In the genomic region with DNA sequence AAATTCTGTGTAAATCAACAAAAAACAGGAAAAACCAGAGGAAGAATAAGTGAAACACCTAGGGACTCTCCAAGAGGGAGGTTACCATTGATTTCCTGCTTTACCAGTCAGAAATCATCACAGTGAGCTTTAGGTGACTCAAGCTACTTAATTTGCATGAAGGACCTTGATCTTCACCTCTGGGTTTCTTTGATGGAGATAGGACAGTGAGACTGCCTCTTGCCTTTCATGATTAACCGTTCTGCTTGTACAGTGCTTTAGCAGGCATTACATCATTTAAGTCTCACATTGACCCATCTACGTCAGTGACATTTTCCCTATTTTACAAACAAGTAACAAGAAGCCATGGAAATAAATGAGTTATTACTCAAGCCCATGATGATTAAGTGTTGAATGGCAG, we compare ENCODE assay signal across 12 cellular contexts. TPM values are rescaled to one million over a fixed set of nuclear protein-coding genes. Genes with fewer than 3 reads are reported as not detected.
A peak's percentile ranks its signal among the peaks of the same experiment; 100 is the strongest.
DNase-seq lines count a peak whose midpoint lies in the region; ATAC-seq and TF ChIP-seq lines count a peak whose summit lies in the region.
"Had no signal": no experiment of that assay in that cellular context is flagged by ENCODE, and none has a peak within 500 bp of the region (broad histone marks: within the 10 kb centered on the region; RNA-seq: fewer than 3 reads in every experiment).

No MANE protein-coding gene starts in this region.

- intact Hi-C loops in IMR-90 (cut with micrococcal nuclease) = loop anchor here (10.0 kb wide), 1 partner anchor 75 kb away; a partner anchor contains a TSS

- no peak overlapping the region for H3K4me3 ChIP-seq in IMR-90 (ENCODE audit: insufficient read depth, low read depth, low read length)
- H3K4me3 ChIP-seq: upper lobe of left lung had no signal

- DNase-seq in activated T-cell treated with anti-CD3 and anti-CD28 coated beads, Interleukin-2, amount 50 U/mL, for 72 hours = no peak
- DNase-seq in activated T-cell treated with anti-CD3 and anti-CD28 coated beads, Interleukin-2, amount 50 U/mL, for 1 hour = no peak
- DNase-seq in IMR-90 = peak; percentile 42
- DNase-seq in amniotic epithelial cell (ENCODE audit: low read depth) = peak; percentile 35
- DNase-seq in stimulated activated naive CD8-positive, alpha-beta T cell treated with anti-CD3 and anti-CD28 coated beads, Interleukin-15, Interleukin-2, amounts not matched to agents 100 U/mL and 50 U/mL, for 24 hours = no peak
- no peak for DNase-seq in NCI-H446 treated with DMSO at 0.1 percent for 48 hours (lab: John Stamatoyannopoulos, UW)
- DNase-seq in activated effector memory CD4-positive, alpha-beta T cell treated with Interleukin-2 at 50 U/mL for 16 hours = no peak
- DNase-seq in Kasumi-1 (lab: John Stamatoyannopoulos, UW) = no peak
- DNase-seq: GF-D8, NCI-H1092, upper lobe of left lung had no signal

- no peak overlapping the region for H3K56ac ChIP-seq in IMR-90 (ENCODE audit: extremely low read depth, insufficient read depth, low read length)

- H3K23ac ChIP-seq in IMR-90 (ENCODE audit: low read depth, low read length) = no peak overlapping the region

- H4K8ac ChIP-seq in IMR-90 (ENCODE audit: low read depth in 2 of 2, low read length in 2 of 2) = no peak overlapping the region

- CTCF ChIA-PET in IMR-90 (lab: Yijun Ruan, JAX) = no interaction called here

- H3K4ac ChIP-seq in IMR-90 (ENCODE audit: low read depth, low read length) = peak overlapping the region; percentile 22; the same call in 1 of the 2 replicates

- no peak overlapping the region for H2BK5ac ChIP-seq in IMR-90 (ENCODE audit: low read depth, low read length, poor library complexity, severe bottlenecking)

- in situ Hi-C loops in IMR-90 (cut with MboI; ENCODE audit: low sequenced_read_pairs) = no loop called here

- H2AFZ ChIP-seq in IMR-90 (replicated peaks; ENCODE audit: low read length, poor library complexity) = peak overlapping the region; percentile 43

- H2AK5ac ChIP-seq in IMR-90 (ENCODE audit: low read depth, low read length) = no peak overlapping the region; the same call in 1 of the 2 replicates

- no peak overlapping the region for H3K4me2 ChIP-seq in IMR-90 (ENCODE audit: low read depth, low read length)

- H3K9me3 ChIP-seq in IMR-90 (ENCODE audit: control insufficient read depth, insufficient read depth, low read length) = no peaks in the 10 kb centered on the region
- H3K9me3 ChIP-seq: upper lobe of left lung had no signal

- H3K4me3 Mint-ChIP-seq in activated T-cell treated with anti-CD3 and anti-CD28 coated beads, Interleukin-2, amount 50 U/mL, for 72 hours = peak overlapping the region; percentile 28 to 39

- no peak for TF ChIP-seq CTCF in IMR-90 (conservative IDR thresholded peaks at IDR 0.05; ENCODE audit: low read depth, low read length)

- no CpG with 5 or more reads among the region's 2 CpGs for WGBS in IMR-90 (ENCODE audit: extremely low coverage in 2 of 2, insufficient read length in 1 of 2), 2 experiments

- H3K36me3 Mint-ChIP-seq in activated T-cell treated with anti-CD3 and anti-CD28 coated beads, Interleukin-2, amount 50 U/mL, for 72 hours (ENCODE audit: insufficient read depth in 2 of 2) = peaks cover 3 to 9% of the 10 kb centered on the region in 2 donors

- no peaks in the 10 kb centered on the region for H3K27me3 ChIP-seq in IMR-90 (ENCODE audit: control insufficient read depth, insufficient read depth, low read length)
- H3K27me3 ChIP-seq: upper lobe of left lung had no signal

- no peak overlapping the region for H2BK20ac ChIP-seq in IMR-90 (ENCODE audit: low read depth, low read length)

- H4K20me1 ChIP-seq in IMR-90 (ENCODE audit: insufficient read depth, low read length) = no peaks in the 10 kb centered on the region

- H2AK9ac ChIP-seq in IMR-90 (replicated peaks; ENCODE audit: low read depth, low read length, poor library complexity) = no peak overlapping the region

- H3K27ac ChIP-seq in IMR-90 (ENCODE audit: insufficient read depth, low read length) = no peak overlapping the region
- H3K27ac ChIP-seq: upper lobe of left lung, VCaP had no signal

- no TSS peak for BruUV-seq in IMR-90 (replicated peaks; lab: Mats Ljungman, UMichigan)

- H3K9me3 Mint-ChIP-seq in activated T-cell treated with anti-CD3 and anti-CD28 coated beads, Interleukin-2, amount 50 U/mL, for 72 hours = no peaks in the 10 kb centered on the region

- no peaks in the 10 kb centered on the region for H3K27me3 Mint-ChIP-seq in activated T-cell treated with anti-CD3 and anti-CD28 coated beads, Interleukin-2, amount 50 U/mL, for 72 hours (ENCODE audit: low read depth)

- dilution Hi-C loops in IMR-90 (cut with HindIII; ENCODE audit: low sequenced_read_pairs, unreplicated experiment) = no loop called here

- H4K91ac ChIP-seq in IMR-90 (ENCODE audit: insufficient read depth, low read depth, low read length) = no peak overlapping the region

- no peaks in the 10 kb centered on the region; the same call in 1 of the 2 replicates for H3K4me1 ChIP-seq in IMR-90 (ENCODE audit: control insufficient read depth, insufficient read depth, low read length)
- H3K4me1 ChIP-seq: upper lobe of left lung had no signal

- POLR2A ChIA-PET in IMR-90 (lab: Charles Lee; ENCODE audit: unreplicated experiment) = no interaction called here

- peaks cover 29% of the 10 kb centered on the region for H3K4me1 Mint-ChIP-seq in activated T-cell treated with anti-CD3 and anti-CD28 coated beads, Interleukin-2, amount 50 U/mL, for 72 hours (ENCODE audit: low read depth)

- H3K79me1 ChIP-seq in IMR-90 (ENCODE audit: low read depth in 1 of 2, low read length in 2 of 2) = peaks cover 0 to 7% of the 10 kb centered on the region in 2 experiments; a peak in 1 of 4 replicates

- H3K27ac Mint-ChIP-seq in activated T-cell treated with anti-CD3 and anti-CD28 coated beads, Interleukin-2, amount 50 U/mL, for 72 hours = peak overlapping the region; percentile 88

- H2BK120ac ChIP-seq in IMR-90 (ENCODE audit: low read depth, low read length) = no peak overlapping the region

- TF ChIP-seq POLR2A in IMR-90 (IDR thresholded peaks at IDR 0.05; ENCODE audit: low read depth, low read length) = no peak

- no peak overlapping the region for H4K5ac ChIP-seq in IMR-90 (ENCODE audit: low read depth, low read length)

- no peak for TF ChIP-seq RAD21 in IMR-90 (IDR thresholded peaks at IDR 0.05; ENCODE audit: low read length)

- no peaks in the 10 kb centered on the region for H3K36me3 ChIP-seq in IMR-90 (ENCODE audit: control insufficient read depth, insufficient read depth, low read length)
- H3K36me3 ChIP-seq: upper lobe of left lung had no signal

- no peak overlapping the region for H3K14ac ChIP-seq in IMR-90 (replicated peaks; ENCODE audit: low read depth, low read length)

- H2BK15ac ChIP-seq in IMR-90 (ENCODE audit: low read depth, low read length) = no peak overlapping the region

- no peak overlapping the region for H3K18ac ChIP-seq in IMR-90 (ENCODE audit: low read depth, low read length)

- ATAC-seq in activated T-cell treated with anti-CD3 and anti-CD28 coated beads, Interleukin-2, amount 50 U/mL, for 72 hours (replicated peaks in 1 of 2) = peak; percentile 71 to 74
- ATAC-seq in IMR-90 (ENCODE audit: low read depth) = no peak
- ATAC-seq in stimulated activated naive CD8-positive, alpha-beta T cell treated with anti-CD3 and anti-CD28 coated beads, Interleukin-15, Interleukin-2, amounts not matched to agents 100 U/mL and 50 U/mL, for 24 hours = peak; percentile 72

- no peaks in the 10 kb centered on the region; the same call in 1 of the 2 replicates for H3K9me1 ChIP-seq in IMR-90 (ENCODE audit: insufficient read depth, low read length)

- no peak overlapping the region for H3K9ac ChIP-seq in IMR-90 (ENCODE audit: low read depth, low read length)

TF ChIP-seq in IMR-90, 13 proteins besides CTCF, POLR2A, EP300 and RAD21:
- TF ChIP-seq BHLHE40 (IDR thresholded peaks at IDR 0.05; ENCODE audit: low read depth, low read length) (no peak), SMC3 (IDR thresholded peaks at IDR 0.05; ENCODE audit: low read depth, low read length) (no peak), FOS (IDR thresholded peaks at IDR 0.05; ENCODE audit: low read depth, low read length) (no peak), MAZ (IDR thresholded peaks at IDR 0.05; ENCODE audit: borderline replicate concordance, low read depth, low read length) (no peak), NFE2L2 (IDR thresholded peaks at IDR 0.05; ENCODE audit: low read depth, low read length) (no peak), CHD1 (IDR thresholded peaks at IDR 0.05; ENCODE audit: low read depth, low read length) (no peak), RCOR1 (IDR thresholded peaks at IDR 0.05; ENCODE audit: insufficient replicate concordance, low read length) (no peak), RFX5 (IDR thresholded peaks at IDR 0.05; ENCODE audit: low read depth, low read length) (no peak), CEBPB (IDR thresholded peaks at IDR 0.05; ENCODE audit: low read depth, low read length) (no peak), MXI1 (IDR thresholded peaks at IDR 0.05; ENCODE audit: borderline replicate concordance, low read depth, low read length) (no peak)
- TF ChIP-seq, protein P1, sequence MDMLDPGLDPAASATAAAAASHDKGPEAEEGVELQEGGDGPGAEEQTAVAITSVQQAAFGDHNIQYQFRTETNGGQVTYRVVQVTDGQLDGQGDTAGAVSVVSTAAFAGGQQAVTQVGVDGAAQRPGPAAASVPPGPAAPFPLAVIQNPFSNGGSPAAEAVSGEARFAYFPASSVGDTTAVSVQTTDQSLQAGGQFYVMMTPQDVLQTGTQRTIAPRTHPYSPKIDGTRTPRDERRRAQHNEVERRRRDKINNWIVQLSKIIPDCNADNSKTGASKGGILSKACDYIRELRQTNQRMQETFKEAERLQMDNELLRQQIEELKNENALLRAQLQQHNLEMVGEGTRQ (IDR thresholded peaks at IDR 0.05; ENCODE audit: low read depth, low read length) = no peak
- TF ChIP-seq, protein P2, sequence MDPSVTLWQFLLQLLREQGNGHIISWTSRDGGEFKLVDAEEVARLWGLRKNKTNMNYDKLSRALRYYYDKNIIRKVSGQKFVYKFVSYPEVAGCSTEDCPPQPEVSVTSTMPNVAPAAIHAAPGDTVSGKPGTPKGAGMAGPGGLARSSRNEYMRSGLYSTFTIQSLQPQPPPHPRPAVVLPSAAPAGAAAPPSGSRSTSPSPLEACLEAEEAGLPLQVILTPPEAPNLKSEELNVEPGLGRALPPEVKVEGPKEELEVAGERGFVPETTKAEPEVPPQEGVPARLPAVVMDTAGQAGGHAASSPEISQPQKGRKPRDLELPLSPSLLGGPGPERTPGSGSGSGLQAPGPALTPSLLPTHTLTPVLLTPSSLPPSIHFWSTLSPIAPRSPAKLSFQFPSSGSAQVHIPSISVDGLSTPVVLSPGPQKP (IDR thresholded peaks at IDR 0.05; ENCODE audit: borderline replicate concordance, low read depth, low read length) = no peak

RNA-seq across cellular contexts. Expression of a gene that starts 3.4 kb away (rescaled TPM):
- total RNA-seq in activated T-cell treated with anti-CD3 and anti-CD28 coated beads, Interleukin-2, amount 50 U/mL, for 72 hours = 100 to 1,000 TPM; 242 to 272 TPM
- 9.3 and 12.2 TPM in 2 replicates for total RNA-seq in IMR-90 (2012; rRNA removed)
- polyA plus RNA-seq in IMR-90 (2012; rRNA removed) = 5.5 and 7.6 TPM in 2 replicates
- polyA plus RNA-seq in IMR-90 (2012; cell fraction: cytosol; rRNA removed) = 1.4 and 1.5 TPM in 2 replicates
- 3.9 and 21.6 TPM in 2 replicates for polyA plus RNA-seq in IMR-90 (2012; cell fraction: nucleus; rRNA removed; ENCODE audit: low replicate concordance)

Comparison
In these comparisons a context has a peak if more than half of its experiments do, and no peak if none do; other contexts are left out.
1. DNase-seq: peak in IMR-90 (single experiment) and amniotic epithelial cell (single experiment); none in activated T-cell treated with anti-CD3 and anti-CD28 coated beads, Interleukin-2, amount 50 U/mL, for 72 hours (0 of 2), activated T-cell treated with anti-CD3 and anti-CD28 coated beads, Interleukin-2, amount 50 U/mL, for 1 hour (single experiment), stimulated activated naive CD8-positive, alpha-beta T cell treated with anti-CD3 and anti-CD28 coated beads, Interleukin-15, Interleukin-2, amounts not matched to agents 100 U/mL and 50 U/mL, for 24 hours (single experiment), NCI-H446 treated with DMSO at 0.1 percent for 48 hours (single experiment), activated effector memory CD4-positive, alpha-beta T cell treated with Interleukin-2 at 50 U/mL for 16 hours (single experiment) and Kasumi-1 (0 of 2).
2. RNA of a gene that starts 3.4 kb away (total RNA-seq): 242 to 272 TPM in activated T-cell treated with anti-CD3 and anti-CD28 coated beads, Interleukin-2, amount 50 U/mL, for 72 hours; 9.3 to 12.2 TPM in IMR-90; every median in the first group is over 10 times any median in the second.